ENCODE assay signal across 1 cellular context in the genomic region with DNA sequence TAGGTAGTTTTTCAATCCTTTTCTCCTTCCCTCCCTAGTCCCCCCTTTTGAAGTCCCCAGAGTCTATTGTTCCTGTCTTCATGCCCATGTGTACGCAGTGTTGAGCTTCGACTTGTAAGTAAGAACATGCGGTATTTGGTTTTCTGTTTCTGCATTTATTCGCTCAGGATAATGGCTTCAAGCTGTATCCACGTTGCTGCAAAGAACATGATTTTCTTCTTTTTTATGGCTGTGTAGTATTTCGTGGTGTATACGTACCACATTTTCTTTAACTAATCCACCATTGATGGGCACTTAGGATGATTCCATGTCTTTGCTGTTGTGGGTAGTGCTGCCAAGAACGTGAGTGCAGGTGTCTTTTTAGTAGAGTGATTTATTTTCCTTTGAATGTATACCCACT.
TF ChIP-seq lines count a peak whose summit lies in the region.

No MANE protein-coding gene starts in this region.

TF ChIP-seq in SK-N-SH treated with all-trans-retinoic acid at 6 μM for 48 hours, 23 proteins besides CTCF, POLR2A, EP300 and RAD21 (continued from another document):
- TF ChIP-seq TSHZ2 (CRISPR knock-in tag; IDR thresholded peaks at IDR 0.05): no peak
- no peak for TF ChIP-seq CSRNP3 (CRISPR knock-in tag; IDR thresholded peaks at IDR 0.05)
- TF ChIP-seq PPARA (CRISPR knock-in tag; IDR thresholded peaks at IDR 0.05; ENCODE audit: borderline replicate concordance): no peak
TF ChIP-seq in SK-N-SH treated with all-trans-retinoic acid at 6 μM for 48 hours: peak in this region for 0.
